In the genomic region with DNA sequence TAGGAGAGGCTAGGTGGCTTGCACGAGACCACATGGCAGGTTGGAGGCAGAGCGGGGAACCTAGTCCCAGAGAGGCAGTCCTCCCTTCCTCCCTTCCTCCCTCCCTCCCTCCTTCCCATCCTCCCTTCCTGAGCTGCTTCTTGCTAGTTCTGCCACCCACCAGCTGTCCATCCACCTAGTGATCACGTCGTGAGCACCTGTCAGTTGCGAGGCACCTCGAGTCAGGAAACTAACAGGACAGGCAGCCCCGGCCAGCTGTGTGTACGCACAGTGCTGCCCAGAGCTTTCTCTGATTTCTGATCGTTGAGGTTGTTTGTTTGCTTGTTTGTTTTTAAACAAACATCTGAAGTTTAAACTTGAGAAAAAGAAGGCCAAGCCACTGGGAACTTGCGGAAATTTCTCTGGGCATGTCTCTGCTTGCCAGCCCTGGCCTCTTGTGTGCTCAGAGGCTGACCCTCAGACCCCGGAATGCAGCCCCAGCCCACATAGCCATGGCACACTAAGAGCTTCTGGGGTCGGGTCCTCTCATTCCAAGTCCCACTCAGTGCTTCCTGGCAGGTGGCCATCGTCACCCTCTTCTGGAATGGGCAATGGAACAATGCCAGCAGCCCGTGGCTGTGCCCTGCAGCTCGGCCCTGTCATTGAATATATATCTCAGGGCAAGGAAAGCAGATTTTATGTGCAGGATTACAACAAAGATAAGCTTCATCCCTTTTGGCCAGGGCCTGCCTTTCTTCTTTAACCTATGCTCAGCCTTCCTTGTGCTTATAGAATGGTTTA, we compare ENCODE assay signal across 13 cellular contexts.
DNase-seq lines count a peak whose midpoint lies in the region; ATAC-seq and TF ChIP-seq lines count a peak whose summit lies in the region.
"Had no signal": no experiment of that assay in that cellular context is flagged by ENCODE, and none has a peak within 500 bp of the region (broad histone marks: within the 10 kb centered on the region; RNA-seq: fewer than 3 reads in every experiment).

No MANE protein-coding gene starts in this region.

- H2AFZ ChIP-seq in H9 (ENCODE audit: low read length): no peak overlapping the region

- CTCF ChIA-PET in Caco-2 (lab: Charles Lee): no interaction called here

- H2AK5ac ChIP-seq in H9 (ENCODE audit: insufficient read length, low read length): no peak overlapping the region

- H3K56ac ChIP-seq in H9 (ENCODE audit: insufficient read length, low read depth, low read length): no peak overlapping the region

- no peak overlapping the region for H3K4me3 Mint-ChIP-seq in H9
- H3K4me3 Mint-ChIP-seq in activated CD4-positive, alpha-beta T cell treated with anti-CD3 and anti-CD28 coated beads, Interleukin-2, amount 10 ng/mL, durations not matched to agents 24 days and 14 days: no peak overlapping the region
- H3K4me3 Mint-ChIP-seq in Caco-2 (ENCODE audit: unreplicated experiment): no peak overlapping the region
- H3K4me3 Mint-ChIP-seq: activated T-cell treated with anti-CD3 and anti-CD28 coated beads, Interleukin-2, amount 50 U/mL, for 72 hours; CD4-positive, alpha-beta memory T cell; nephron progenitor cell had no signal

- no peaks in the 10 kb centered on the region for H4K20me1 ChIP-seq in H9 (ENCODE audit: control insufficient read depth, insufficient read depth, insufficient read length)

- H3K27me3 ChIP-seq in H9 (ENCODE audit: insufficient read depth, low read length) (no peaks in the 10 kb centered on the region), dorsolateral prefrontal cortex (no peaks in the 10 kb centered on the region), Caco-2 (replicated peaks; ENCODE audit: control insufficient read depth, insufficient read depth, low read length) (no peaks in the 10 kb centered on the region)

- H3K18ac ChIP-seq in H9 (ENCODE audit: insufficient read length, low read depth, low read length): peak overlapping the region; percentile 45

- DNase-seq in H9: no peak
- peak; percentile 19 for DNase-seq in NCI-H2196 treated with DMSO at 0.1 percent for 48 hours (lab: John Stamatoyannopoulos, UW; ENCODE audit: unreplicated experiment)
- DNase-seq in dorsolateral prefrontal cortex: peak in 1 of 10 donors; percentile 56
- DNase-seq in posterior vena cava (ENCODE audit: low spot score): peak; percentile 69
- DNase-seq in stimulated activated CD4-positive, alpha-beta T cell treated with anti-CD3 and anti-CD28 coated beads, Interleukin-2, amount 100 ng/mL, for 24 hours: no peak
- no peak for DNase-seq in activated CD4-positive, alpha-beta T cell treated with anti-CD3 and anti-CD28 coated beads, Interleukin-2, amount 10 ng/mL, durations not matched to agents 24 days and 14 days
- no peak for DNase-seq in Caco-2
- DNase-seq: activated T-cell treated with anti-CD3 and anti-CD28 coated beads, Interleukin-2, amount 50 U/mL, for 72 hours; CD4-positive, alpha-beta memory T cell; NCI-H1930; nephron progenitor cell; stimulated activated CD8-positive, alpha-beta memory T cell treated with anti-CD3 and anti-CD28 coated beads, Interleukin-4, amount 100 ng/mL, for 48 hours had no signal

- no peak for TF ChIP-seq CTCF in H9 (conservative IDR thresholded peaks at IDR 0.05)
- TF ChIP-seq CTCF in dorsolateral prefrontal cortex (IDR thresholded peaks at IDR 0.05 in 54 of 56, conservative IDR thresholded peaks at IDR 0.05 in 2 of 56; ENCODE audit: low read depth in 1 of 56, partially characterized antibody in 56 of 56): no peak
- TF ChIP-seq CTCF in Caco-2 (IDR thresholded peaks at IDR 0.05; ENCODE audit: insufficient read depth in 1 of 2, low read depth in 1 of 2, low read length in 1 of 2, severe bottlenecking in 1 of 2, unreplicated experiment in 1 of 2): no peak

- no peak overlapping the region for H2BK12ac ChIP-seq in H9 (ENCODE audit: insufficient read length, low read depth, low read length)

- WGBS in H9 (ENCODE audit: extremely low coverage, insufficient read length, low lambda C conversion rate): no CpG with 5 or more reads among the region's 15 CpGs

- H3T11ph ChIP-seq in H9 (ENCODE audit: low read length): no peak overlapping the region

- no peak for ATAC-seq in GM21619 (IDR thresholded peaks at IDR 0.05; ENCODE audit: unreplicated experiment)
- ATAC-seq: activated T-cell treated with anti-CD3 and anti-CD28 coated beads, Interleukin-2, amount 50 U/mL, for 72 hours had no signal

- no peaks in the 10 kb centered on the region for H3K79me2 ChIP-seq in H9 (ENCODE audit: insufficient read depth, low read length)

- H3K27ac ChIP-seq in H9 (ENCODE audit: insufficient read length, low read depth, low read length) (no peak overlapping the region), dorsolateral prefrontal cortex (peak overlapping the region; percentile 72 to 100 (median 97))

- POLR2A ChIA-PET in Caco-2 (lab: Charles Lee): no interaction called here

- H3K27ac Mint-ChIP-seq in H9 (peak overlapping the region in 1 of 3 experiments; percentile 85; a peak in 2 of 7 replicates), Caco-2 (ENCODE audit: unreplicated experiment) (no peak overlapping the region)
- H3K27ac Mint-ChIP-seq in activated CD4-positive, alpha-beta T cell treated with anti-CD3 and anti-CD28 coated beads, Interleukin-2, amount 10 ng/mL, durations not matched to agents 24 days and 14 days: no peak overlapping the region
- H3K27ac Mint-ChIP-seq: nephron progenitor cell had no signal

- peak overlapping the region in 1 of 59 donors; percentile 1 for H3K4me3 ChIP-seq in dorsolateral prefrontal cortex
- no peak overlapping the region for H3K4me3 ChIP-seq in Caco-2 (ENCODE audit: low read depth, low read length)

- BruUV-seq in Caco-2 (replicated peaks; lab: Mats Ljungman, UMichigan): no TSS peak

- no peak overlapping the region for H4K8ac ChIP-seq in H9 (replicated peaks; ENCODE audit: insufficient read length, low read depth, low read length)

- H3K14ac ChIP-seq in H9 (ENCODE audit: insufficient read depth, low read length): no peak overlapping the region; the same call in 1 of the 2 replicates

- H4K5ac ChIP-seq in H9 (ENCODE audit: insufficient read length, low read depth, low read length): no peak overlapping the region

- H3K9me3 ChIP-seq in H9 (ENCODE audit: control insufficient read depth, low read depth, low read length) (no peaks in the 10 kb centered on the region), Caco-2 (no peaks in the 10 kb centered on the region)

- H3K4me1 Mint-ChIP-seq in H9 (peaks cover 18 to 21% of the 10 kb centered on the region in 2 experiments), Caco-2 (ENCODE audit: low read depth, unreplicated experiment) (peaks cover 7% of the 10 kb centered on the region)
- H3K4me1 Mint-ChIP-seq in activated CD4-positive, alpha-beta T cell treated with anti-CD3 and anti-CD28 coated beads, Interleukin-2, amount 10 ng/mL, durations not matched to agents 24 days and 14 days: peaks cover 2% of the 10 kb centered on the region

- H2BK5ac ChIP-seq in H9 (ENCODE audit: insufficient read length, low read length): no peak overlapping the region

- peaks cover 7 to 31% (median 13%) of the 10 kb centered on the region in 3 experiments; a peak in 6 of 7 replicates for H3K36me3 Mint-ChIP-seq in H9 (ENCODE audit: insufficient read depth in 1 of 3, low read depth in 3 of 3)
- no peaks in the 10 kb centered on the region for H3K36me3 Mint-ChIP-seq in activated CD4-positive, alpha-beta T cell treated with anti-CD3 and anti-CD28 coated beads, Interleukin-2, amount 10 ng/mL, durations not matched to agents 24 days and 14 days (ENCODE audit: low read depth)
- H3K36me3 Mint-ChIP-seq in Caco-2 (ENCODE audit: insufficient read depth, unreplicated experiment): no peaks in the 10 kb centered on the region

- 0 out of 2 replicates have a peak, but pooled peaks cover 1% of the 10 kb centered on the region for H3K36me3 ChIP-seq in Caco-2 (ENCODE audit: control insufficient read depth, insufficient read depth, low read length)

- no peak overlapping the region for H3K4me2 ChIP-seq in H9 (ENCODE audit: insufficient read depth, insufficient read length, low read length)

- H3K23me2 ChIP-seq in H9 (ENCODE audit: insufficient read length, low read depth, low read length, poor library complexity, severe bottlenecking): no peaks in the 10 kb centered on the region

- H2BK120ac ChIP-seq in H9 (ENCODE audit: low read depth, low read length, poor library complexity, severe bottlenecking): no peak overlapping the region

- H3K4me1 ChIP-seq in H9 (ENCODE audit: insufficient read depth, low read length): no peaks in the 10 kb centered on the region; the same call in 1 of the 2 replicates
- no peaks in the 10 kb centered on the region for H3K4me1 ChIP-seq in Caco-2

- H3K27me3 Mint-ChIP-seq in H9 (ENCODE audit: low read depth): no peaks in the 10 kb centered on the region
- no peaks in the 10 kb centered on the region for H3K27me3 Mint-ChIP-seq in activated CD4-positive, alpha-beta T cell treated with anti-CD3 and anti-CD28 coated beads, Interleukin-2, amount 10 ng/mL, durations not matched to agents 24 days and 14 days
- H3K27me3 Mint-ChIP-seq in Caco-2 (ENCODE audit: insufficient read depth, unreplicated experiment): no peaks in the 10 kb centered on the region
- H3K27me3 Mint-ChIP-seq: CD4-positive, alpha-beta memory T cell had no signal

- no peak overlapping the region for H3K9ac ChIP-seq in H9 (ENCODE audit: extremely low read depth, insufficient read length, low read length)

- no peak overlapping the region for H2BK15ac ChIP-seq in H9 (ENCODE audit: low read depth, low read length)

- H3K79me1 ChIP-seq in H9 (ENCODE audit: insufficient read depth, low read depth, low read length, poor library complexity, severe bottlenecking): no peaks in the 10 kb centered on the region

- no peak overlapping the region for H3K23ac ChIP-seq in H9 (ENCODE audit: insufficient read length, low read depth, low read length)

- H3K4ac ChIP-seq in H9 (ENCODE audit: low read depth, low read length): no peak overlapping the region

- no peak overlapping the region for H4K91ac ChIP-seq in H9 (ENCODE audit: insufficient read length, low read depth, low read length)

- intact Hi-C loops in dorsolateral prefrontal cortex (cut with DNase I) (no loop called here), posterior vena cava (cut with DNase I) (no loop called here), Caco-2 (cut with micrococcal nuclease; ENCODE audit: unreplicated experiment) (no loop called here)
- intact Hi-C loops in activated CD4-positive, alpha-beta T cell treated with anti-CD3 and anti-CD28 coated beads, Interleukin-2, amount 10 ng/mL, durations not matched to agents 24 days and 14 days (cut with micrococcal nuclease): no loop called here

- no peak overlapping the region for H2BK20ac ChIP-seq in H9 (ENCODE audit: low read depth, low read length, poor library complexity, severe bottlenecking)

- H3K9me3 Mint-ChIP-seq in H9: no peaks in the 10 kb centered on the region; a peak in 2 of 5 replicates
- H3K9me3 Mint-ChIP-seq in activated CD4-positive, alpha-beta T cell treated with anti-CD3 and anti-CD28 coated beads, Interleukin-2, amount 10 ng/mL, durations not matched to agents 24 days and 14 days: no peaks in the 10 kb centered on the region
- H3K9me3 Mint-ChIP-seq in Caco-2 (ENCODE audit: unreplicated experiment): no peaks in the 10 kb centered on the region
- H3K9me3 Mint-ChIP-seq: activated T-cell treated with anti-CD3 and anti-CD28 coated beads, Interleukin-2, amount 50 U/mL, for 72 hours; CD4-positive, alpha-beta memory T cell; nephron progenitor cell had no signal

Comparison
In these comparisons a context has a peak if more than half of its experiments do, and no peak if none do; other contexts are left out.
1. DNase-seq: peak in NCI-H2196 treated with DMSO at 0.1 percent for 48 hours (single experiment) and posterior vena cava (single experiment); none in H9 (single experiment), stimulated activated CD4-positive, alpha-beta T cell treated with anti-CD3 and anti-CD28 coated beads, Interleukin-2, amount 100 ng/mL, for 24 hours (0 of 2), activated CD4-positive, alpha-beta T cell treated with anti-CD3 and anti-CD28 coated beads, Interleukin-2, amount 10 ng/mL, durations not matched to agents 24 days and 14 days (single experiment) and Caco-2 (0 of 2).